In genomic region chr4:77931452-77932135, GRCh38 we compare ENCODE assay signal across 22 cellular contexts.
DNase-seq lines count a peak whose midpoint lies in the region; ATAC-seq, FAIRE-seq and TF ChIP-seq lines count a peak whose summit lies in the region.
"Had no signal": no experiment of that assay in that cellular context is flagged by ENCODE, and none has a peak within 500 bp of the region (broad histone marks: within the 10 kb centered on the region; RNA-seq: fewer than 3 reads in every experiment).

No MANE protein-coding gene starts in this region.

- H3K4me1 ChIP-seq in endothelial cell of umbilical vein (ENCODE audit: control insufficient read depth, extremely low read depth, insufficient read depth, low read length) (peaks cover 56% of the 10 kb centered on the region), mesenchymal stem cell (ENCODE audit: control insufficient read depth, insufficient read depth, low read depth, low read length) (no peaks in the 10 kb centered on the region), trophoblast cell (ENCODE audit: control insufficient read depth in 1 of 2, insufficient read depth in 2 of 2, low read length in 2 of 2) (no peaks in the 10 kb centered on the region)
- H3K4me1 ChIP-seq: neural progenitor cell had no signal

- POLR2A ChIA-PET in endothelial cell of umbilical vein (lab: Charles Lee) = no interaction called here

- H3K14ac ChIP-seq in mesenchymal stem cell (ENCODE audit: low read length in 2 of 2) (no peak overlapping the region), trophoblast cell (ENCODE audit: low read length) (no peak overlapping the region)

- H3K27me3 ChIP-seq in endothelial cell of umbilical vein (ENCODE audit: control insufficient read depth in 2 of 2, insufficient read depth in 2 of 2, low read length in 2 of 2) (no peaks in the 10 kb centered on the region), mesenchymal stem cell (ENCODE audit: control insufficient read depth in 1 of 2, insufficient read depth in 1 of 2, low read length in 2 of 2) (no peaks in the 10 kb centered on the region), trophoblast cell (ENCODE audit: insufficient read depth, low read length) (no peaks in the 10 kb centered on the region)
- H3K27me3 ChIP-seq: neural progenitor cell, vagina had no signal

- TSS peak; percentile 79 for BruUV-seq in endothelial cell of umbilical vein (replicated peaks; lab: Mats Ljungman, UMichigan)

- CTCF ChIA-PET in endothelial cell of umbilical vein (lab: Charles Lee) = interaction anchor here (0.7 to 1.8 kb wide), 4 partner anchors 10 to 69 kb away, joined by 3 to 7 read pairs (median 3); partner anchors contain the start of gene MRPL1

- H3K4me3 ChIP-seq in endothelial cell of umbilical vein (replicated peaks in 1 of 3; ENCODE audit: insufficient read depth in 1 of 3, low read depth in 1 of 3, low read length in 3 of 3) (no peak overlapping the region), mesenchymal stem cell (ENCODE audit: insufficient read depth in 1 of 2, low read depth in 1 of 2, low read length in 2 of 2) (no peak overlapping the region), trophoblast cell (ENCODE audit: low read depth, low read length) (no peak overlapping the region)
- H3K4me3 ChIP-seq: lung, neural progenitor cell, vagina had no signal

- H4K8ac ChIP-seq in mesenchymal stem cell (ENCODE audit: low read length) = no peak overlapping the region
- no peak overlapping the region for H4K8ac ChIP-seq in trophoblast cell (ENCODE audit: low read depth, low read length)

- intact Hi-C loops in endothelial cell of umbilical vein (cut with micrococcal nuclease) = loop anchor here (1.0 to 2.0 kb wide), 4 partner anchors 10 to 112 kb away; partner anchors contain the start of genes CNOT6L and MRPL1

- DNase-seq in GM12892 (ENCODE audit: insufficient read length) (no peak), RPMI7951 (ENCODE audit: low read depth) (peak; percentile 67), endothelial cell of umbilical vein (ENCODE audit: low read depth, low spot score) (peak; percentile 88), mesenchymal stem cell (peak; percentile 95), left lobe of liver (ENCODE audit: low spot score) (no peak), trophoblast cell (no peak), KG1 (lab: John Stamatoyannopoulos, UW) (no peak)
- DNase-seq: activated CD4-positive, CD25-positive, alpha-beta regulatory T cell treated with anti-CD3 and anti-CD28 coated beads, Interleukin-2, amount 50 U/mL, for 72 hours; activated T-cell treated with anti-CD3 and anti-CD28 coated beads, Interleukin-2, amount 50 U/mL, for 1 hour; CD4-positive, alpha-beta memory T cell; effector CD8-positive, alpha-beta T cell; GF-D8; hypothalamus; NCI-H1092 treated with DMSO at 0.1 percent for 48 hours; NCI-H226; stimulated activated naive B cell treated with anti-CD40 and anti-IgM and Interleukin-4, amounts not matched to agents 10 μg/mL and 1 μg/mL and 100 μg/mL, for 72 hours; T-cell had no signal

- no peak overlapping the region for H3K4ac ChIP-seq in mesenchymal stem cell (ENCODE audit: low read depth in 1 of 2, low read length in 2 of 2)
- no peak overlapping the region for H3K4ac ChIP-seq in trophoblast cell (ENCODE audit: low read depth, low read length)

- 25% methylated on average over 9 of the region's 9 CpGs for WGBS in mesenchymal stem cell
- WGBS in trophoblast cell (ENCODE audit: extremely low coverage, insufficient coverage, insufficient read length) = no CpG with 5 or more reads among the region's 9 CpGs

- H4K12ac ChIP-seq in trophoblast cell (ENCODE audit: low read depth, low read length) = no peak overlapping the region

- TF ChIP-seq POLR2A in GM12892 (IDR thresholded peaks at IDR 0.05; ENCODE audit: low read depth, low read length) = no peak
- no peak for TF ChIP-seq POLR2A in endothelial cell of umbilical vein (IDR thresholded peaks at IDR 0.05; ENCODE audit: low read depth, low read length)

- H3K9me1 ChIP-seq in endothelial cell of umbilical vein (replicated peaks; ENCODE audit: control insufficient read depth, extremely low read depth, insufficient read depth, low read length) = no peaks in the 10 kb centered on the region

- H3K9me3 ChIP-seq in endothelial cell of umbilical vein (replicated peaks; ENCODE audit: control insufficient read depth, insufficient read depth, low read length) (no peaks in the 10 kb centered on the region), mesenchymal stem cell (ENCODE audit: control insufficient read depth, low read length) (no peaks in the 10 kb centered on the region), trophoblast cell (ENCODE audit: insufficient read depth, low read depth, low read length) (no peaks in the 10 kb centered on the region)
- H3K9me3 ChIP-seq: vagina had no signal

- H3K23ac ChIP-seq in mesenchymal stem cell (ENCODE audit: low read length in 2 of 2) (no peak overlapping the region), trophoblast cell (ENCODE audit: low read length) (no peak overlapping the region)

- H3K18ac ChIP-seq in mesenchymal stem cell (ENCODE audit: low read depth in 1 of 2, low read length in 2 of 2) (no peak overlapping the region), trophoblast cell (ENCODE audit: low read length) (no peak overlapping the region)

- H3K4me2 ChIP-seq in endothelial cell of umbilical vein (ENCODE audit: insufficient read depth, low read length) (peak overlapping the region; percentile 38), mesenchymal stem cell (ENCODE audit: low read length, poor library complexity, severe bottlenecking) (no peak overlapping the region), trophoblast cell (ENCODE audit: low read length) (no peak overlapping the region)
- H3K4me2 ChIP-seq: neural progenitor cell had no signal

- ATAC-seq in left lobe of liver = no peak
- ATAC-seq: sciatic nerve; stimulated activated naive B cell treated with anti-CD40 and anti-IgM and Interleukin-4, amounts not matched to agents 10 μg/mL and 1 μg/mL and 100 μg/mL, for 72 hours; T-cell had no signal

- H2AK5ac ChIP-seq in mesenchymal stem cell (ENCODE audit: low read length, severe bottlenecking) (no peak overlapping the region), trophoblast cell (ENCODE audit: low read length) (no peak overlapping the region)

- peak; percentile 81 for FAIRE-seq in GM12892 (lab: Jason Lieb, UNC)
- peak; percentile 87 for FAIRE-seq in endothelial cell of umbilical vein (lab: Jason Lieb, UNC)
- FAIRE-seq: GM18507 had no signal

- H3K9ac ChIP-seq in endothelial cell of umbilical vein (replicated peaks; ENCODE audit: extremely low read depth, insufficient read depth, low read length) (peak overlapping the region; percentile 75), mesenchymal stem cell (ENCODE audit: low read length) (no peak overlapping the region), trophoblast cell (ENCODE audit: low read length) (no peak overlapping the region)
- H3K9ac ChIP-seq: neural progenitor cell had no signal

- dilution Hi-C loops in endothelial cell of umbilical vein (cut with MboI; ENCODE audit: extremely low pct_ligation_motif_present, low sequenced_read_pairs) = no loop called here

- H3K27ac ChIP-seq in endothelial cell of umbilical vein (ENCODE audit: insufficient read depth, low read depth, low read length) = peak overlapping the region; percentile 96
- no peak overlapping the region for H3K27ac ChIP-seq in mesenchymal stem cell (ENCODE audit: low read length, poor library complexity, severe bottlenecking)
- no peak overlapping the region for H3K27ac ChIP-seq in trophoblast cell (ENCODE audit: low read depth, low read length)
- H3K27ac ChIP-seq: neural progenitor cell, vagina had no signal

- H2BK120ac ChIP-seq in mesenchymal stem cell (ENCODE audit: low read depth, low read length) (no peak overlapping the region), trophoblast cell (ENCODE audit: insufficient read depth, low read length, poor library complexity) (no peak overlapping the region)

- H3K36me3 ChIP-seq in endothelial cell of umbilical vein (ENCODE audit: control insufficient read depth in 2 of 2, extremely low read depth in 1 of 2, insufficient read depth in 2 of 2, low read length in 2 of 2) = no peaks in the 10 kb centered on the region
- H3K36me3 ChIP-seq in mesenchymal stem cell (ENCODE audit: control insufficient read depth in 1 of 2, insufficient read depth in 2 of 2, low read depth in 1 of 2, low read length in 2 of 2) = peaks cover 0 to 18% of the 10 kb centered on the region in 2 experiments
- no peaks in the 10 kb centered on the region for H3K36me3 ChIP-seq in trophoblast cell (ENCODE audit: control insufficient read depth in 1 of 2, insufficient read depth in 2 of 2, low read length in 2 of 2)
- H3K36me3 ChIP-seq: neural progenitor cell, vagina had no signal

- no peaks in the 10 kb centered on the region for H4K20me1 ChIP-seq in endothelial cell of umbilical vein (replicated peaks; ENCODE audit: control insufficient read depth, extremely low read depth, insufficient read depth, low read length)

- TF ChIP-seq CTCF in endothelial cell of umbilical vein (IDR thresholded peaks at IDR 0.05; ENCODE audit: extremely low read depth in 1 of 2, insufficient read depth in 1 of 2, low read depth in 1 of 2, low read length in 2 of 2) = no peak

- no peak overlapping the region for H4K91ac ChIP-seq in mesenchymal stem cell (ENCODE audit: low read length)
- no peak overlapping the region for H4K91ac ChIP-seq in trophoblast cell (ENCODE audit: low read depth, low read length)

- H3K79me1 ChIP-seq in mesenchymal stem cell (replicated peaks; ENCODE audit: low read length, poor library complexity, severe bottlenecking) = peaks cover 4% of the 10 kb centered on the region
- no peaks in the 10 kb centered on the region for H3K79me1 ChIP-seq in trophoblast cell (ENCODE audit: low read length)

- H2AFZ ChIP-seq in endothelial cell of umbilical vein (ENCODE audit: low read depth, low read length) (no peak overlapping the region), mesenchymal stem cell (ENCODE audit: low read depth, low read length) (no peak overlapping the region), trophoblast cell (ENCODE audit: insufficient read depth, low read length, poor library complexity) (no peak overlapping the region)
- H2AFZ ChIP-seq: neural progenitor cell had no signal

- H2BK5ac ChIP-seq in mesenchymal stem cell (ENCODE audit: low read depth, low read length, poor library complexity, severe bottlenecking) (no peak overlapping the region), trophoblast cell (ENCODE audit: low read depth, low read length, poor library complexity) (no peak overlapping the region)

- H3K79me2 ChIP-seq in endothelial cell of umbilical vein (ENCODE audit: control insufficient read depth, insufficient read depth, low read length) = peaks cover 2% of the 10 kb centered on the region
- H3K79me2 ChIP-seq in trophoblast cell (ENCODE audit: control insufficient read depth, insufficient read depth, low read length, poor library complexity) = no peaks in the 10 kb centered on the region

- no peak overlapping the region for H2BK12ac ChIP-seq in mesenchymal stem cell (ENCODE audit: low read length in 2 of 2)
- H2BK12ac ChIP-seq in trophoblast cell (ENCODE audit: low read length) = no peak overlapping the region

- H2BK15ac ChIP-seq in mesenchymal stem cell (ENCODE audit: low read depth, poor library complexity, severe bottlenecking) = no peak overlapping the region

Comparison
In these comparisons a context has a peak if more than half of its experiments do, and no peak if none do; other contexts are left out.
1. DNase-seq: peak in RPMI7951 (single experiment), endothelial cell of umbilical vein (single experiment) and mesenchymal stem cell (single experiment); none in GM12892 (single experiment), left lobe of liver (single experiment), trophoblast cell (0 of 2) and KG1 (single experiment).